17 cellular contexts compared by ENCODE assay signal in genomic region chr9:134571326-134571871, GRCh38.
A peak's percentile ranks its signal among the peaks of the same experiment; 100 is the strongest.
DNase-seq lines count a peak whose midpoint lies in the region; ATAC-seq and TF ChIP-seq lines count a peak whose summit lies in the region.
"Had no signal": no experiment of that assay in that cellular context is flagged by ENCODE, and none has a peak within 500 bp of the region (broad histone marks: within the 10 kb centered on the region; RNA-seq: fewer than 3 reads in every experiment).

No MANE protein-coding gene starts in this region.

- no peak overlapping the region for H4K91ac ChIP-seq in H9 (ENCODE audit: insufficient read length, low read depth, low read length)

- no peak overlapping the region for H3K4me2 ChIP-seq in H9 (ENCODE audit: insufficient read depth, insufficient read length, low read length)

- H3K4ac ChIP-seq in H9 (ENCODE audit: low read depth, low read length): no peak overlapping the region

- H3K27me3 ChIP-seq in colonic mucosa (no peaks in the 10 kb centered on the region), uterus (no peaks in the 10 kb centered on the region), H9 (ENCODE audit: insufficient read depth, low read length) (no peaks in the 10 kb centered on the region)
- H3K27me3 ChIP-seq: MG63 had no signal

- no peak overlapping the region for H2BK15ac ChIP-seq in H9 (ENCODE audit: low read depth, low read length)

- H2BK20ac ChIP-seq in H9 (ENCODE audit: low read depth, low read length, poor library complexity, severe bottlenecking): no peak overlapping the region

- H4K20me1 ChIP-seq in H9 (ENCODE audit: control insufficient read depth, insufficient read depth, insufficient read length): no peaks in the 10 kb centered on the region

- H3K79me1 ChIP-seq in H9 (ENCODE audit: insufficient read depth, low read depth, low read length, poor library complexity, severe bottlenecking): no peaks in the 10 kb centered on the region

- H3K27ac ChIP-seq in colonic mucosa: no peak overlapping the region
- H3K27ac ChIP-seq in uterus: no peak overlapping the region
- H3K27ac ChIP-seq in H9 (ENCODE audit: insufficient read length, low read depth, low read length): no peak overlapping the region
- H3K27ac ChIP-seq: neutrophil had no signal

- H3K9me3 ChIP-seq in colonic mucosa: no peaks in the 10 kb centered on the region
- peaks cover 3% of the 10 kb centered on the region for H3K9me3 ChIP-seq in mucosa of descending colon
- peaks cover 0 to under 1% of the 10 kb centered on the region in 2 donors for H3K9me3 ChIP-seq in uterus
- no peaks in the 10 kb centered on the region for H3K9me3 ChIP-seq in H9 (ENCODE audit: control insufficient read depth, low read depth, low read length)
- H3K9me3 ChIP-seq: MG63, neutrophil had no signal

- H4K5ac ChIP-seq in H9 (ENCODE audit: insufficient read length, low read depth, low read length): no peak overlapping the region

- no peak overlapping the region for H2BK120ac ChIP-seq in H9 (ENCODE audit: low read depth, low read length, poor library complexity, severe bottlenecking)

- peak; percentile 33 for DNase-seq in Right ventricle myocardium superior
- DNase-seq in cardiac septum (ENCODE audit: low spot score): no peak
- peak; percentile 2 for DNase-seq in colonic mucosa
- peak in 2 of 3 donors; percentile 5 to 15 for DNase-seq in mucosa of descending colon
- DNase-seq in uterus: peak; percentile 2 to 3
- DNase-seq in H9: no peak
- DNase-seq: activated CD4-positive, alpha-beta T cell treated with anti-CD3 and anti-CD28 coated beads for 36 hours; cortex of kidney; immature natural killer cell; MG63; NCI-H187; T-helper 9 cell had no signal

- TF ChIP-seq CTCF in colonic mucosa (IDR thresholded peaks at IDR 0.05) (no peak), mucosa of descending colon (IDR thresholded peaks at IDR 0.05) (no peak), uterus (IDR thresholded peaks at IDR 0.05) (no peak), H9 (conservative IDR thresholded peaks at IDR 0.05) (no peak)

- H3K36me3 Mint-ChIP-seq in H9 (ENCODE audit: insufficient read depth in 1 of 3, low read depth in 3 of 3): no peaks in the 10 kb centered on the region; a peak in 2 of 7 replicates
- H3K36me3 Mint-ChIP-seq: immature natural killer cell, mesothelial cell of epicardium had no signal

- no peaks in the 10 kb centered on the region for H3K23me2 ChIP-seq in H9 (ENCODE audit: insufficient read length, low read depth, low read length, poor library complexity, severe bottlenecking)

- no peak overlapping the region for H3K4me3 ChIP-seq in colonic mucosa
- H3K4me3 ChIP-seq in mucosa of descending colon: no peak overlapping the region
- no peak overlapping the region for H3K4me3 ChIP-seq in uterus
- H3K4me3 ChIP-seq: MG63 had no signal

- peaks cover 5 to 9% of the 10 kb centered on the region in 2 experiments; a peak in 1 of 4 replicates for H3K4me1 Mint-ChIP-seq in H9
- H3K4me1 Mint-ChIP-seq: activated CD4-positive, alpha-beta T cell treated with anti-CD3 and anti-CD28 coated beads for 36 hours; immature natural killer cell had no signal

- H4K8ac ChIP-seq in H9 (replicated peaks; ENCODE audit: insufficient read length, low read depth, low read length): no peak overlapping the region

- peaks cover 10 to 15% of the 10 kb centered on the region in 2 experiments for H3K9me3 Mint-ChIP-seq in H9
- H3K9me3 Mint-ChIP-seq: activated T-helper 1 cell treated with anti-CD3 and anti-CD28 coated beads, Interleukin-12 subunit alpha, Interleukin-12 subunit beta, Interleukin-2, Interleukin-4 antibody, amounts not matched to agents 30 ng/mL and 10 ng/mL and 1 ng/mL, durations not matched to agents 14 hours and 24 hours and 36 hours had no signal

- H2BK5ac ChIP-seq in H9 (ENCODE audit: insufficient read length, low read length): no peak overlapping the region

- H3K9ac ChIP-seq in colonic mucosa (ENCODE audit: low read depth in 2 of 2, low read length in 2 of 2) (no peak overlapping the region), H9 (ENCODE audit: extremely low read depth, insufficient read length, low read length) (no peak overlapping the region)

- TF ChIP-seq POLR2A in uterus (IDR thresholded peaks at IDR 0.05): no peak

- H3K4me3 Mint-ChIP-seq in H9: no peak overlapping the region
- H3K4me3 Mint-ChIP-seq: activated CD4-positive, alpha-beta T cell treated with anti-CD3 and anti-CD28 coated beads for 36 hours; activated T-helper 1 cell treated with anti-CD3 and anti-CD28 coated beads, Interleukin-12 subunit alpha, Interleukin-12 subunit beta, Interleukin-2, Interleukin-4 antibody, amounts not matched to agents 30 ng/mL and 10 ng/mL and 1 ng/mL, durations not matched to agents 14 hours and 24 hours and 36 hours; immature natural killer cell; mesothelial cell of epicardium had no signal

- no peak overlapping the region for H2BK12ac ChIP-seq in H9 (ENCODE audit: insufficient read length, low read depth, low read length)

- H3K14ac ChIP-seq in H9 (ENCODE audit: insufficient read depth, low read length): no peak overlapping the region

- H2AFZ ChIP-seq in H9 (ENCODE audit: low read length): no peak overlapping the region

- no peak for ATAC-seq in Right ventricle myocardium superior (ENCODE audit: poor library complexity)
- ATAC-seq in mucosa of descending colon: no peak
- no peak for ATAC-seq in GM19023 (IDR thresholded peaks at IDR 0.05; ENCODE audit: unreplicated experiment)
- no peak for ATAC-seq in GM18517 (IDR thresholded peaks at IDR 0.05; ENCODE audit: unreplicated experiment)

- H3K36me3 ChIP-seq in colonic mucosa: no peaks in the 10 kb centered on the region
- H3K36me3 ChIP-seq in mucosa of descending colon (ENCODE audit: low read depth): no peaks in the 10 kb centered on the region
- H3K36me3 ChIP-seq in uterus: no peaks in the 10 kb centered on the region
- H3K36me3 ChIP-seq: MG63, neutrophil had no signal

- no CpG with 5 or more reads among the region's 11 CpGs for WGBS in H9 (ENCODE audit: extremely low coverage, insufficient read length, low lambda C conversion rate)

- H3K27ac Mint-ChIP-seq in H9: no peak overlapping the region; a peak in 1 of 7 replicates
- H3K27ac Mint-ChIP-seq: activated CD4-positive, alpha-beta T cell treated with anti-CD3 and anti-CD28 coated beads for 36 hours; activated T-helper 1 cell treated with anti-CD3 and anti-CD28 coated beads, Interleukin-12 subunit alpha, Interleukin-12 subunit beta, Interleukin-2, Interleukin-4 antibody, amounts not matched to agents 30 ng/mL and 10 ng/mL and 1 ng/mL, durations not matched to agents 14 hours and 24 hours and 36 hours had no signal

- no peak overlapping the region for H2AK5ac ChIP-seq in H9 (ENCODE audit: insufficient read length, low read length)

- no peaks in the 10 kb centered on the region for H3K79me2 ChIP-seq in H9 (ENCODE audit: insufficient read depth, low read length)

- intact Hi-C loops in Right ventricle myocardium superior (cut with DNase I) (no loop called here), cardiac septum (cut with DNase I) (no loop called here), colonic mucosa (cut with DNase I) (no loop called here), mucosa of descending colon (cut with DNase I, micrococcal nuclease) (no loop called here), uterus (cut with DNase I; ENCODE audit: low total_unique reads) (no loop called here)

- no peak overlapping the region for H3T11ph ChIP-seq in H9 (ENCODE audit: low read length)

- H3K56ac ChIP-seq in H9 (ENCODE audit: insufficient read length, low read depth, low read length): no peak overlapping the region

- H3K18ac ChIP-seq in H9 (ENCODE audit: insufficient read length, low read depth, low read length): no peak overlapping the region

- no peaks in the 10 kb centered on the region for H3K4me1 ChIP-seq in colonic mucosa
- H3K4me1 ChIP-seq in mucosa of descending colon (ENCODE audit: low read depth): no peaks in the 10 kb centered on the region
- H3K4me1 ChIP-seq in uterus: no peaks in the 10 kb centered on the region
- H3K4me1 ChIP-seq in H9 (ENCODE audit: insufficient read depth, low read length): no peaks in the 10 kb centered on the region

- no peak overlapping the region for H3K23ac ChIP-seq in H9 (ENCODE audit: insufficient read length, low read depth, low read length)

- peaks cover 5% of the 10 kb centered on the region for H3K27me3 Mint-ChIP-seq in H9 (ENCODE audit: low read depth)
- H3K27me3 Mint-ChIP-seq: activated CD4-positive, alpha-beta T cell treated with anti-CD3 and anti-CD28 coated beads for 36 hours had no signal

Comparison
In these comparisons a context has a peak if more than half of its experiments do, and no peak if none do; other contexts are left out.
1. DNase-seq: peak in Right ventricle myocardium superior (single experiment), colonic mucosa (single experiment), mucosa of descending colon (2 of 3) and uterus (2 of 2); none in cardiac septum (single experiment) and H9 (single experiment).